ENCODE assay signal across 21 cellular contexts in genomic region chrX:2388669-2389068, GRCh38.
A peak's percentile ranks its signal among the peaks of the same experiment; 100 is the strongest.
DNase-seq lines count a peak whose midpoint lies in the region; ATAC-seq and TF ChIP-seq lines count a peak whose summit lies in the region.
"Had no signal": no experiment of that assay in that cellular context is flagged by ENCODE, and none has a peak within 500 bp of the region (broad histone marks: within the 10 kb centered on the region; RNA-seq: fewer than 3 reads in every experiment).

No MANE protein-coding gene starts in this region.

- intact Hi-C loops in IMR-90 (cut with micrococcal nuclease) (no loop called here), gastrocnemius medialis (cut with DNase I; ENCODE audit: low total_unique reads) (loop anchor here (1.0 kb wide), 1 partner anchor 67 kb away; no protein-coding TSS in a partner anchor)

- H3K27me3 ChIP-seq in IMR-90 (ENCODE audit: control insufficient read depth, insufficient read depth, low read length) (no peaks in the 10 kb centered on the region), gastrocnemius medialis (no peaks in the 10 kb centered on the region)
- H3K27me3 ChIP-seq: BE2C had no signal

- in situ Hi-C loops in IMR-90 (cut with MboI; ENCODE audit: low sequenced_read_pairs) = no loop called here
- in situ Hi-C loops in gastrocnemius medialis (cut with MboI; ENCODE audit: low sequenced_read_pairs in 4 of 4) = loop anchor here in 1 of 4 donors (10.0 kb wide), 1 partner anchor 56 kb away; no protein-coding TSS in a partner anchor

- H2AK9ac ChIP-seq in IMR-90 (replicated peaks; ENCODE audit: low read depth, low read length, poor library complexity) = no peak overlapping the region

- 95% methylated on average over 4 of the region's 4 CpGs; no CpG with 5 or more reads in 1 of the 2 experiments for WGBS in IMR-90 (ENCODE audit: extremely low coverage in 2 of 2, insufficient read length in 1 of 2), 2 experiments

- H4K8ac ChIP-seq in IMR-90 (ENCODE audit: low read depth in 2 of 2, low read length in 2 of 2) = no peak overlapping the region

- H3K4me1 Mint-ChIP-seq in T-helper 1 cell treated with Interleukin-12 subunit alpha and Interleukin-12 subunit beta and Interleukin-4 antibody, amounts not matched to agents 30 μg/mL and 1 μg/mL, for 36 hours (ENCODE audit: low read depth) = peaks cover 1% of the 10 kb centered on the region
- H3K4me1 Mint-ChIP-seq in memory B cell = no peaks in the 10 kb centered on the region

- no peak overlapping the region for H2AFZ ChIP-seq in IMR-90 (replicated peaks; ENCODE audit: low read length, poor library complexity)
- H2AFZ ChIP-seq: PC-9 had no signal

- CTCF ChIA-PET in IMR-90 (lab: Yijun Ruan, JAX) = no interaction called here

- H3K36me3 ChIP-seq in IMR-90 (ENCODE audit: control insufficient read depth, insufficient read depth, low read length) (peaks cover 4% of the 10 kb centered on the region), gastrocnemius medialis (peaks cover 0 to 6% of the 10 kb centered on the region in 2 donors)
- H3K36me3 ChIP-seq: BE2C had no signal

- H3K4me1 ChIP-seq in IMR-90 (ENCODE audit: control insufficient read depth, insufficient read depth, low read length) (peaks cover 7% of the 10 kb centered on the region), gastrocnemius medialis (peaks cover 22 to 25% of the 10 kb centered on the region in 2 donors)
- H3K4me1 ChIP-seq: BE2C had no signal

- H3K9me1 ChIP-seq in IMR-90 (ENCODE audit: insufficient read depth, low read length) = peaks cover 5% of the 10 kb centered on the region; the same call in 1 of the 2 replicates

- H2BK120ac ChIP-seq in IMR-90 (ENCODE audit: low read depth, low read length) = no peak overlapping the region

- H4K91ac ChIP-seq in IMR-90 (ENCODE audit: insufficient read depth, low read depth, low read length) = no peak overlapping the region

- H3K9me3 ChIP-seq in IMR-90 (ENCODE audit: control insufficient read depth, insufficient read depth, low read length) (peaks cover 9% of the 10 kb centered on the region), gastrocnemius medialis (peaks cover 0 to 4% (median 0%) of the 10 kb centered on the region in 3 donors)
- H3K9me3 ChIP-seq: BE2C had no signal

- dilution Hi-C loops in IMR-90 (cut with HindIII; ENCODE audit: low sequenced_read_pairs, unreplicated experiment) = no loop called here

- peaks cover 17% of the 10 kb centered on the region for H3K9me3 Mint-ChIP-seq in T-helper 1 cell treated with Interleukin-12 subunit alpha and Interleukin-12 subunit beta and Interleukin-4 antibody, amounts not matched to agents 30 μg/mL and 1 μg/mL, for 36 hours
- peaks cover 4% of the 10 kb centered on the region for H3K9me3 Mint-ChIP-seq in memory B cell

- H3K27ac ChIP-seq in IMR-90 (ENCODE audit: insufficient read depth, low read length) (no peak overlapping the region), gastrocnemius medialis (peak overlapping the region; percentile 86 to 92 (median 90))
- H3K27ac ChIP-seq: 22Rv1, PC-9 had no signal

- POLR2A ChIA-PET in IMR-90 (lab: Charles Lee; ENCODE audit: unreplicated experiment) = no interaction called here

- H3K23ac ChIP-seq in IMR-90 (ENCODE audit: low read depth, low read length) = no peak overlapping the region

- H2BK5ac ChIP-seq in IMR-90 (ENCODE audit: low read depth, low read length, poor library complexity, severe bottlenecking) = no peak overlapping the region

- no peak overlapping the region for H3K4me2 ChIP-seq in IMR-90 (ENCODE audit: low read depth, low read length)
- H3K4me2 ChIP-seq: PC-9 had no signal

- TF ChIP-seq RAD21 in IMR-90 (IDR thresholded peaks at IDR 0.05; ENCODE audit: low read length) = no peak

- H3K27ac Mint-ChIP-seq in T-helper 1 cell treated with Interleukin-12 subunit alpha and Interleukin-12 subunit beta and Interleukin-4 antibody, amounts not matched to agents 30 μg/mL and 1 μg/mL, for 36 hours = peak overlapping the region; percentile 39
- H3K27ac Mint-ChIP-seq in memory B cell = peak overlapping the region; percentile 49
- H3K27ac Mint-ChIP-seq: CD4-positive, alpha-beta T cell had no signal

- H3K56ac ChIP-seq in IMR-90 (ENCODE audit: extremely low read depth, insufficient read depth, low read length) = no peak overlapping the region

- H3K18ac ChIP-seq in IMR-90 (ENCODE audit: low read depth, low read length) = no peak overlapping the region

- H2BK20ac ChIP-seq in IMR-90 (ENCODE audit: low read depth, low read length) = no peak overlapping the region

- H3K4me3 ChIP-seq in IMR-90 (ENCODE audit: insufficient read depth, low read depth, low read length) (no peak overlapping the region), gastrocnemius medialis (peak overlapping the region; percentile 23 to 46 (median 44))
- H3K4me3 ChIP-seq: GM12878, PC-9 had no signal

- H3K4me3 Mint-ChIP-seq in T-helper 1 cell treated with Interleukin-12 subunit alpha and Interleukin-12 subunit beta and Interleukin-4 antibody, amounts not matched to agents 30 μg/mL and 1 μg/mL, for 36 hours = no peak overlapping the region
- no peak overlapping the region for H3K4me3 Mint-ChIP-seq in memory B cell
- H3K4me3 Mint-ChIP-seq: CD4-positive, alpha-beta T cell had no signal

- TF ChIP-seq CTCF in IMR-90 (conservative IDR thresholded peaks at IDR 0.05; ENCODE audit: low read depth, low read length) (no peak), gastrocnemius medialis (IDR thresholded peaks at IDR 0.05 in 4 of 5, conservative IDR thresholded peaks at IDR 0.05 in 1 of 5) (no peak)

- no peak overlapping the region for H2BK15ac ChIP-seq in IMR-90 (ENCODE audit: low read depth, low read length)

- H3K79me1 ChIP-seq in IMR-90 (ENCODE audit: low read depth in 1 of 2, low read length in 2 of 2) = peaks cover 6 to 34% of the 10 kb centered on the region in 2 experiments

- ATAC-seq in IMR-90 (ENCODE audit: low read depth) (peak; percentile 10; the same call in 1 of the 2 replicates), memory B cell (ENCODE audit: low read depth) (no peak), gastrocnemius medialis (peak; percentile 86 to 91), GM21619 (IDR thresholded peaks at IDR 0.05; ENCODE audit: unreplicated experiment) (no peak)
- ATAC-seq: GM12878 had no signal

- no peaks in the 10 kb centered on the region for H3K27me3 Mint-ChIP-seq in T-helper 1 cell treated with Interleukin-12 subunit alpha and Interleukin-12 subunit beta and Interleukin-4 antibody, amounts not matched to agents 30 μg/mL and 1 μg/mL, for 36 hours (ENCODE audit: low read depth)
- H3K27me3 Mint-ChIP-seq in memory B cell = no peaks in the 10 kb centered on the region
- H3K27me3 Mint-ChIP-seq: CD4-positive, alpha-beta T cell had no signal

- no peak overlapping the region for H3K9ac ChIP-seq in IMR-90 (ENCODE audit: low read depth, low read length)

- no peak for TF ChIP-seq POLR2A in IMR-90 (IDR thresholded peaks at IDR 0.05; ENCODE audit: low read depth, low read length)
- TF ChIP-seq POLR2A in gastrocnemius medialis (IDR thresholded peaks at IDR 0.05) = peak; percentile 78 to 85

- peaks cover 11% of the 10 kb centered on the region for H4K20me1 ChIP-seq in IMR-90 (ENCODE audit: insufficient read depth, low read length)

- DNase-seq in T-helper 1 cell (no peak), IMR-90 (no peak), memory B cell (ENCODE audit: low spot score in 2 of 2) (no peak), gastrocnemius medialis (peak; percentile 54 to 75), NCI-H2227 (lab: John Stamatoyannopoulos, UW; ENCODE audit: unreplicated experiment) (no peak), COLO829 (ENCODE audit: low spot score) (no peak)
- DNase-seq: BE2C; CD4-positive, alpha-beta T cell; EL; GOT3; KBM-7; MV-4-11; NCI-H1417 treated with DMSO at 0.1 percent for 48 hours; NCI-H187 treated with DMSO at 0.1 percent for 48 hours; NCI-H226; NCI-H524 treated with DMSO at 0.1 percent for 48 hours; PC-9 had no signal

- no peak overlapping the region for H2AK5ac ChIP-seq in IMR-90 (ENCODE audit: low read depth, low read length)

- no peak overlapping the region for H3K14ac ChIP-seq in IMR-90 (replicated peaks; ENCODE audit: low read depth, low read length)

- H4K5ac ChIP-seq in IMR-90 (ENCODE audit: low read depth, low read length) = no peak overlapping the region

- H3K36me3 Mint-ChIP-seq in T-helper 1 cell treated with Interleukin-12 subunit alpha and Interleukin-12 subunit beta and Interleukin-4 antibody, amounts not matched to agents 30 μg/mL and 1 μg/mL, for 36 hours (ENCODE audit: low read depth) = peaks cover 18% of the 10 kb centered on the region
- peaks cover 31% of the 10 kb centered on the region for H3K36me3 Mint-ChIP-seq in memory B cell

- H3K4ac ChIP-seq in IMR-90 (ENCODE audit: low read depth, low read length) = no peak overlapping the region

- no TSS peak for BruUV-seq in IMR-90 (replicated peaks; lab: Mats Ljungman, UMichigan)

TF ChIP-seq in IMR-90, 13 proteins besides CTCF, POLR2A, EP300 and RAD21:
- TF ChIP-seq BHLHE40 (IDR thresholded peaks at IDR 0.05; ENCODE audit: low read depth, low read length) (no peak), RCOR1 (IDR thresholded peaks at IDR 0.05; ENCODE audit: insufficient replicate concordance, low read length) (no peak), CEBPB (IDR thresholded peaks at IDR 0.05; ENCODE audit: low read depth, low read length) (no peak), NFE2L2 (IDR thresholded peaks at IDR 0.05; ENCODE audit: low read depth, low read length) (no peak), MAZ (IDR thresholded peaks at IDR 0.05; ENCODE audit: borderline replicate concordance, low read depth, low read length) (no peak), USF2 (IDR thresholded peaks at IDR 0.05; ENCODE audit: low read depth, low read length) (no peak), MAFK (IDR thresholded peaks at IDR 0.05; ENCODE audit: low read depth, low read length) (no peak), CHD1 (IDR thresholded peaks at IDR 0.05; ENCODE audit: low read depth, low read length) (no peak), MXI1 (IDR thresholded peaks at IDR 0.05; ENCODE audit: borderline replicate concordance, low read depth, low read length) (no peak), FOS (IDR thresholded peaks at IDR 0.05; ENCODE audit: low read depth, low read length) (no peak), SMC3 (IDR thresholded peaks at IDR 0.05; ENCODE audit: low read depth, low read length) (no peak), RFX5 (IDR thresholded peaks at IDR 0.05; ENCODE audit: low read depth, low read length) (no peak)

Comparison
In these comparisons a context has a peak if more than half of its experiments do, and no peak if none do; other contexts are left out.
1. DNase-seq: peak in gastrocnemius medialis (2 of 2); none in T-helper 1 cell (0 of 5), IMR-90 (single experiment), memory B cell (0 of 2), NCI-H2227 (single experiment) and COLO829 (single experiment).
2. ATAC-seq: peak in IMR-90 (single experiment) and gastrocnemius medialis (2 of 2); none in memory B cell (single experiment) and GM21619 (single experiment).